In genomic region chr5:133967124-133967523, GRCh38 we compare ENCODE assay signal across 10 cellular contexts. TPM values are rescaled to one million over a fixed set of nuclear protein-coding genes. Genes with fewer than 3 reads are reported as not detected.
DNase-seq lines count a peak whose midpoint lies in the region; ATAC-seq and TF ChIP-seq lines count a peak whose summit lies in the region.
"Had no signal": no experiment of that assay in that cellular context is flagged by ENCODE, and none has a peak within 500 bp of the region (broad histone marks: within the 10 kb centered on the region; RNA-seq: fewer than 3 reads in every experiment).

No MANE protein-coding gene starts in this region.

- no peaks in the 10 kb centered on the region for H3K27me3 ChIP-seq in GM06990 (replicated peaks; ENCODE audit: control insufficient read depth, insufficient read depth, low read length)
- H3K27me3 ChIP-seq in parathyroid adenoma (ENCODE audit: control insufficient read depth, insufficient read depth, low read length) = no peaks in the 10 kb centered on the region
- no peaks in the 10 kb centered on the region for H3K27me3 ChIP-seq in SJCRH30
- H3K27me3 ChIP-seq: adrenal gland had no signal

- H3K4me1 Mint-ChIP-seq in T-cell = peaks cover 58 to 66% (median 61%) of the 10 kb centered on the region in 3 donors

- H3K9me3 ChIP-seq in parathyroid adenoma (ENCODE audit: control insufficient read depth, low read length) (no peaks in the 10 kb centered on the region), SJCRH30 (replicated peaks) (no peaks in the 10 kb centered on the region)
- H3K9me3 ChIP-seq: adrenal gland had no signal

- peaks cover 2% of the 10 kb centered on the region for H3K79me2 ChIP-seq in parathyroid adenoma

- peaks cover 8% of the 10 kb centered on the region for H3K4me1 ChIP-seq in parathyroid adenoma
- no peaks in the 10 kb centered on the region for H3K4me1 ChIP-seq in SJCRH30

- H3K27ac Mint-ChIP-seq in T-cell = peak overlapping the region in 1 of 2 donors; percentile 8

- ATAC-seq in T-cell (replicated peaks in 1 of 4) = no peak

- H3K4me3 Mint-ChIP-seq in T-cell = peak overlapping the region; percentile 93 to 100 (median 98)

- H3K27me3 Mint-ChIP-seq in T-cell = no peaks in the 10 kb centered on the region

- H3K9me3 Mint-ChIP-seq in T-cell = no peaks in the 10 kb centered on the region

- no peak for TF ChIP-seq CTCF in GM06990 (IDR thresholded peaks at IDR 0.05; ENCODE audit: insufficient read depth, low read length, poor library complexity, severe bottlenecking)
- TF ChIP-seq CTCF in parathyroid adenoma (IDR thresholded peaks at IDR 0.05) = no peak

- H3K36me3 ChIP-seq in GM06990 (ENCODE audit: control insufficient read depth, insufficient read depth, low read length) (peaks cover 2% of the 10 kb centered on the region), parathyroid adenoma (ENCODE audit: control insufficient read depth, insufficient read depth, low read length) (no peaks in the 10 kb centered on the region), SJCRH30 (peaks cover 14% of the 10 kb centered on the region)

- H3K4me3 ChIP-seq in GM06990 (replicated peaks; ENCODE audit: low read depth, low read length) (peak overlapping the region; percentile 100), parathyroid adenoma (ENCODE audit: low read depth, low read length) (peak overlapping the region; percentile 96), SJCRH30 (no peak overlapping the region; the same call in 1 of the 2 replicates)

- no peak overlapping the region for H3K9ac ChIP-seq in parathyroid adenoma

- H3K36me3 Mint-ChIP-seq in T-cell = peaks cover 21% of the 10 kb centered on the region

- H3K27ac ChIP-seq in parathyroid adenoma = peak overlapping the region; percentile 86
- no peak overlapping the region for H3K27ac ChIP-seq in SJCRH30

- CTCF ChIA-PET in T-cell (lab: Charles Lee) = interaction anchor here (0.5 to 1.1 kb wide), 2 partner anchors 11 to 30 kb away, joined by 3 to 4 read pairs; no protein-coding TSS in a partner anchor

- no peak overlapping the region for H2AFZ ChIP-seq in parathyroid adenoma

- POLR2A ChIA-PET in T-cell (lab: Charles Lee) = interaction anchor here in 1 of 2 donors (0.6 kb wide), 1 partner anchor 184 kb away, joined by 4 read pairs; no protein-coding TSS in a partner anchor

- peak overlapping the region; percentile 90 for H3K4me2 ChIP-seq in parathyroid adenoma (ENCODE audit: low read length)

- DNase-seq in GM06990 (ENCODE audit: extremely low read depth, insufficient read length) = no peak
- DNase-seq in T-cell = no peak
- peak; percentile 53 for DNase-seq in fibroblast of peridontal ligament (ENCODE audit: extremely low read depth)
- DNase-seq in retina = no peak
- DNase-seq in DMS79 (lab: John Stamatoyannopoulos, UW) = no peak
- no peak for DNase-seq in NCI-H146 (lab: John Stamatoyannopoulos, UW)
- DNase-seq in SJCRH30 = no peak
- DNase-seq: NCI-H1694 had no signal

RNA-seq across cellular contexts. Expression of gene C5orf15, which starts 1.3 kb away (rescaled TPM):
- total RNA-seq in T-cell = 10 to 100 TPM; 12.6 to 14.7 (median 14.5) TPM
- total RNA-seq in SJCRH30 (2014; rRNA removed; shearing (Covaris generic)) = 78.3 and 82.3 TPM in 2 replicates

RNA-seq across cellular contexts. Expression of gene VDAC1, which starts 37.7 kb away (rescaled TPM):
- total RNA-seq in T-cell = 10 to 100 TPM; 45.8 to 58.7 (median 54.6) TPM
- 324 and 340 TPM in 2 replicates for total RNA-seq in SJCRH30 (2014; rRNA removed; shearing (Covaris generic))
